8 cellular contexts compared by ENCODE assay signal in the genomic region with DNA sequence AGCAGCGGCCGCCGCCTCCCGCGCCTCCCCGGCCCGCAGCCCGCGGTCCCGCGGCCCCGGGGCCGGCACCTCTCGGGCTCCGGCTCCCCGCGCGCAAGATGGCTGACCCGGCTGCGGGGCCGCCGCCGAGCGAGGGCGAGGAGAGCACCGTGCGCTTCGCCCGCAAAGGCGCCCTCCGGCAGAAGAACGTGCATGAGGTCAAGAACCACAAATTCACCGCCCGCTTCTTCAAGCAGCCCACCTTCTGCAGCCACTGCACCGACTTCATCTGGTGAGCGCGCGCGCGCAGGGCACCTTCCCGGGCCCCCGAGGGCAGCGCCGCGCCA. TPM values are rescaled to one million over a fixed set of nuclear protein-coding genes. Genes with fewer than 3 reads are reported as not detected.
DNase-seq lines count a peak whose midpoint lies in the region; ATAC-seq and TF ChIP-seq lines count a peak whose summit lies in the region.

No MANE protein-coding gene starts in this region.

- H3K36me3 ChIP-seq in ovary, result no peaks in the 10 kb centered on the region

- TF ChIP-seq EP300 in ovary (IDR thresholded peaks at IDR 0.05), result no peak

- peaks cover 1% of the 10 kb centered on the region for H3K9me3 Mint-ChIP-seq in activated naive CD8-positive, alpha-beta T cell treated with anti-CD3 and anti-CD28 coated beads, Interleukin-2, amount 10 ng/mL, durations not matched to agents 7 days and 5 days
- H3K9me3 Mint-ChIP-seq in HFFc6, result peaks cover 15% of the 10 kb centered on the region

- intact Hi-C loops in ovary (cut with DNase I), result no loop called here

- TF ChIP-seq POLR2A in ovary (IDR thresholded peaks at IDR 0.05), result no peak

- no peak overlapping the region for H3K27ac ChIP-seq in ovary

- no peaks in the 10 kb centered on the region for H3K4me1 ChIP-seq in ovary (ENCODE audit: insufficient read depth)

- no peaks in the 10 kb centered on the region for H3K27me3 Mint-ChIP-seq in activated naive CD8-positive, alpha-beta T cell treated with anti-CD3 and anti-CD28 coated beads, Interleukin-2, amount 10 ng/mL, durations not matched to agents 7 days and 5 days
- peaks cover 9% of the 10 kb centered on the region for H3K27me3 Mint-ChIP-seq in HFFc6 (ENCODE audit: insufficient read depth)

- TF ChIP-seq CTCF in ovary (IDR thresholded peaks at IDR 0.05) (no peak), HFFc6 (IDR thresholded peaks at IDR 0.05) (no peak)

- no peaks in the 10 kb centered on the region for H3K9me3 ChIP-seq in ovary

- peak; percentile 16 for ATAC-seq in GM18858 (IDR thresholded peaks at IDR 0.05; ENCODE audit: unreplicated experiment)
- ATAC-seq in HG02938 (IDR thresholded peaks at IDR 0.05; ENCODE audit: unreplicated experiment), result peak; percentile 14
- ATAC-seq in activated naive CD8-positive, alpha-beta T cell treated with anti-CD3 and anti-CD28 coated beads, Interleukin-2, amount 10 ng/mL, durations not matched to agents 7 days and 5 days (ENCODE audit: low read depth), result peak; percentile 47
- ATAC-seq in HG03378 (IDR thresholded peaks at IDR 0.05; ENCODE audit: unreplicated experiment), result no peak

- POLR2A ChIA-PET in activated naive CD8-positive, alpha-beta T cell treated with anti-CD3 and anti-CD28 coated beads, Interleukin-2, amount 10 ng/mL, durations not matched to agents 7 days and 5 days (lab: Charles Lee), result interaction anchor here (0.9 to 1.2 kb wide), 4 partner anchors 9 to 114 kb away, joined by 5 to 7 read pairs (median 6); no protein-coding TSS in a partner anchor

- H3K4me3 Mint-ChIP-seq in activated naive CD8-positive, alpha-beta T cell treated with anti-CD3 and anti-CD28 coated beads, Interleukin-2, amount 10 ng/mL, durations not matched to agents 7 days and 5 days, result peak overlapping the region; percentile 98
- H3K4me3 Mint-ChIP-seq in HFFc6, result no peak overlapping the region

- H3K27me3 ChIP-seq in ovary, result no peaks in the 10 kb centered on the region

- 0 to 1% (median 0%) methylated on average over 32 to 45 of the region's 45 CpGs for WGBS in ovary, 3 donors

- peaks cover 51% of the 10 kb centered on the region for H3K4me1 Mint-ChIP-seq in activated naive CD8-positive, alpha-beta T cell treated with anti-CD3 and anti-CD28 coated beads, Interleukin-2, amount 10 ng/mL, durations not matched to agents 7 days and 5 days
- no peaks in the 10 kb centered on the region for H3K4me1 Mint-ChIP-seq in HFFc6 (ENCODE audit: low read depth)

- peaks cover 24% of the 10 kb centered on the region for H3K36me3 Mint-ChIP-seq in activated naive CD8-positive, alpha-beta T cell treated with anti-CD3 and anti-CD28 coated beads, Interleukin-2, amount 10 ng/mL, durations not matched to agents 7 days and 5 days
- H3K36me3 Mint-ChIP-seq in HFFc6 (ENCODE audit: low read depth), result peaks cover 6% of the 10 kb centered on the region; the same call in 1 of the 2 replicates

- DNase-seq in activated naive CD8-positive, alpha-beta T cell treated with anti-CD3 and anti-CD28 coated beads, Interleukin-2, amount 10 ng/mL, durations not matched to agents 7 days and 5 days, result no peak
- no peak for DNase-seq in ovary
- DNase-seq in NCI-H2081 (lab: John Stamatoyannopoulos, UW), result no peak
- no peak for DNase-seq in NCI-H1092 treated with DMSO at 0.1 percent for 48 hours (lab: John Stamatoyannopoulos, UW)
- no peak for DNase-seq in HFFc6

- peak overlapping the region; percentile 32 for H3K4me3 ChIP-seq in ovary

- H3K27ac Mint-ChIP-seq in activated naive CD8-positive, alpha-beta T cell treated with anti-CD3 and anti-CD28 coated beads, Interleukin-2, amount 10 ng/mL, durations not matched to agents 7 days and 5 days, result peak overlapping the region; percentile 47
- H3K27ac Mint-ChIP-seq in HFFc6, result no peak overlapping the region

RNA-seq across cellular contexts. Expression of a gene that starts 0.3 kb away (rescaled TPM):
- total RNA-seq in activated naive CD8-positive, alpha-beta T cell treated with anti-CD3 and anti-CD28 coated beads, Interleukin-2, amount 10 ng/mL, durations not matched to agents 7 days and 5 days, result 100 to 1,000 TPM; 120 to 123 TPM
- 1 to 10 TPM in 5 of 7 donors, under 1 TPM in 2; 0.48 to 5.0 (median 1.2) TPM for total RNA-seq in ovary
- 1 to 10 TPM in 1 of 2 donors, under 1 TPM in 1; 0.38 to 3.3 TPM for polyA plus RNA-seq in ovary
- not detected for total RNA-seq in HFFc6 (2021; fragmentation: NEBNext Ultra II Directional; extraction: Animal tissue kit (Norgen Biotek cat#: 25700))

Comparison
In these comparisons a context has a peak if more than half of its experiments do, and no peak if none do; other contexts are left out.
1. RNA of a gene that starts 0.3 kb away (total RNA-seq): 120 to 123 TPM in activated naive CD8-positive, alpha-beta T cell treated with anti-CD3 and anti-CD28 coated beads, Interleukin-2, amount 10 ng/mL, durations not matched to agents 7 days and 5 days; 0.48 to 5.0 TPM in ovary and not detected in HFFc6; every median in the first group is over 10 times any median in the second.